19 cellular contexts compared by ENCODE assay signal in the genomic region with DNA sequence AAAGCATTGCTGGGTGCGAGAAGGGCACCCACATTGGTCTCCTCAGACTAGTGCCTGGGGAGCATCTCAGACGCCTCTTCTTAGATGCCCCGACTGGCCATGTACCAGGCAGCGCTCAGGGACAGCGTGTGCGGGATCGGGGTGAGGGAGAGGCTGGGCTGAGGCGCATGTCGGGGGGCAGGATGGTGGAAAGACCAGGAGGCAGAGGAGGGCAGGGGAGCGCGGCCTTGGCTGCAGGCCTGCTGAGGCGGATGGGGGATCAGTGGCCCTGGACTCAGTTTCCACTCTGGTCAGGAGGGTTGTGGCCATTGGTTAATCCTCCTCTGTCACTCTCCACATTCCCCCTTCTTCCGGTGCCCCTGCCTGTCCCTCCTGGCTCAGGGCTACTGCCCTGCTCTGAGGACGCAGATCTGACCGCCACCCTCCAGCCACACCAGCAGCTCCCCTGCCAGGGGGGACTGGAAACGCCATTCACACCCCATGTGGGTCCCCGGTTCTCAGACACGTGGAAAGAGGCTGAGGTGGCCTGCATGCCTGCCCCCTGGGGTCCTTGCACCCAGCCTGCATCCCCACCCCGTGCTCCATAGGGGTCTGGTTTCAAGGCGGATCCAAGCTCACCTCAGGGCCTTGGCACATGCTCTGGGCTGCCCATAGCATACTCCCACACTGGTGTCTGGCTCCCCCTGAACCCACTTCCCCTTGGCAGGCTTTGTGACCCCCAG.
DNase-seq lines count a peak whose midpoint lies in the region; ATAC-seq lines count a peak whose summit lies in the region.
"Had no signal": no experiment of that assay in that cellular context is flagged by ENCODE, and none has a peak within 500 bp of the region (broad histone marks: within the 10 kb centered on the region; RNA-seq: fewer than 3 reads in every experiment).

No MANE protein-coding gene starts in this region.

- intact Hi-C loops in posterior vena cava (cut with DNase I), result loop anchor here in 1 of 2 donors (5.0 kb wide), 1 partner anchor 1384 kb away; no protein-coding TSS in a partner anchor

- DNase-seq in activated effector memory CD4-positive, alpha-beta T cell treated with anti-CD3 and anti-CD28 coated beads, Interleukin-2, amount 50 U/mL, for 16 hours, result peak; percentile 51
- no peak for DNase-seq in activated effector memory CD4-positive, alpha-beta T cell treated with Interleukin-2 at 50 U/mL for 16 hours
- DNase-seq in islet precursor cell, result peak; percentile 38
- peak; percentile 65 for DNase-seq in posterior vena cava (ENCODE audit: low spot score)
- DNase-seq in stimulated activated CD4-positive, alpha-beta T cell treated with anti-CD3 and anti-CD28 coated beads, Interleukin-1b, Interleukin-23, amount 100 ng/mL, for 48 hours, result no peak
- DNase-seq: CD4-positive, alpha-beta memory T cell; DMS53; EL; GOT3; MV-4-11; NCI-H187; NCI-H2107; NCI-H2227 treated with DMSO at 0.1 percent for 48 hours; NCI-H510A treated with DMSO at 0.1 percent for 48 hours; NCI-H774; OCI-M1; Right ventricle myocardium superior had no signal

- ATAC-seq in HG02870 (IDR thresholded peaks at IDR 0.05; ENCODE audit: unreplicated experiment) (no peak), HG03521 (IDR thresholded peaks at IDR 0.05; ENCODE audit: unreplicated experiment) (no peak)

Comparison
In these comparisons a context has a peak if more than half of its experiments do, and no peak if none do; other contexts are left out.
1. DNase-seq: peak in activated effector memory CD4-positive, alpha-beta T cell treated with anti-CD3 and anti-CD28 coated beads, Interleukin-2, amount 50 U/mL, for 16 hours (single experiment), islet precursor cell (single experiment) and posterior vena cava (single experiment); none in activated effector memory CD4-positive, alpha-beta T cell treated with Interleukin-2 at 50 U/mL for 16 hours (single experiment) and stimulated activated CD4-positive, alpha-beta T cell treated with anti-CD3 and anti-CD28 coated beads, Interleukin-1b, Interleukin-23, amount 100 ng/mL, for 48 hours (single experiment).